ENCODE assay signal across 8 cellular contexts in the genomic region with DNA sequence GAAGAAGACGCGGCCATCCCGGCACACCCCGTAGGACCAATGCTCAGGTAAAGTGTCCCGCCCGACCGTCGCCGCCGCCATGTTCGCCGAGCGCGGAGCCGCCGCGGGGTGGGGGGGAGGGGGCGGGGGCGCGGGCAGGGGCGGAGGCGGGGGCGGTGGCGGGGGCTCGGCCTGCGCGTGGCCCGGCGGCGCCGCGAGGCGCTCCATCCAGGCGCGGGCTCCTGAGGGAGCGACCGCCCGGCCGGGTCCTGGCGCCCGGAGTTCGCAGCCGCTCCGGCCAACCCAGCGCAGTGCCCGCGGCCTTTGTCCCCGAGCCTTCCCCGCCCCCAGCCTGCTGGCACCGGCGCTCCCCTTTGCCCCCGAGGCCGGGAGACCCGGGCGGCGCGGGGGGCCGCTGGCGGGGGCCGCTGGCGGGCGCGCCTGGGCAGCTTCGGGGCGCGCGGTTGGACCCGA. TPM values are rescaled to one million over a fixed set of nuclear protein-coding genes. Genes with fewer than 3 reads are reported as not detected.
DNase-seq lines count a peak whose midpoint lies in the region; FAIRE-seq and TF ChIP-seq lines count a peak whose summit lies in the region.

Gene PLEKHA7, minus strand, starts transcription at position 94 of the 453 bp plus-strand sequence. Its CDS starts 13 bp downstream, at position 81.

- no peak for FAIRE-seq in urothelium cell line (lab: Jason Lieb, UNC)

- DNase-seq in NCI-H1417 (lab: John Stamatoyannopoulos, UW) (peak in 2 of 3 experiments; percentile 59 to 76), NCI-H1417 treated with DMSO at 0.1 percent for 48 hours (lab: John Stamatoyannopoulos, UW) (no peak), urothelium cell line (ENCODE audit: low spot score) (peak; percentile 60), NAMALWA (ENCODE audit: low spot score) (no peak), superior temporal gyrus (ENCODE audit: extremely low spot score) (no peak)

- H3K4me3 ChIP-seq in OCI-LY3 (ENCODE audit: low read length) = peak within 1 kb of the TSS; percentile 76
- H3K4me3 ChIP-seq in duodenal mucosa (ENCODE audit: low read depth in 1 of 2, low read length in 2 of 2) = peak within 1 kb of the TSS; percentile 79 to 81
- peak within 1 kb of the TSS; percentile 49 for H3K4me3 ChIP-seq in mesodermal cell (ENCODE audit: extremely low read depth, insufficient read depth, low read length, poor library complexity, severe bottlenecking)

- TF ChIP-seq CTCF in OCI-LY3 (IDR thresholded peaks at IDR 0.05; ENCODE audit: low read depth, low read length) = no peak

- H3K27ac ChIP-seq in OCI-LY3 (ENCODE audit: low read length) = no peak within 1 kb of the TSS
- peak within 1 kb of the TSS; percentile 76 for H3K27ac ChIP-seq in duodenal mucosa (ENCODE audit: low read depth, low read length)
- H3K27ac ChIP-seq in mesodermal cell (ENCODE audit: low read depth, low read length, severe bottlenecking) = no peak within 1 kb of the TSS

- H3K9me3 ChIP-seq in OCI-LY3 (ENCODE audit: insufficient read depth, low read length) (no peaks in the 10 kb centered on the region), duodenal mucosa (ENCODE audit: control insufficient read depth in 1 of 2, low read length in 2 of 2) (no peaks in the 10 kb centered on the region), mesodermal cell (ENCODE audit: control insufficient read depth, low read length) (no peaks in the 10 kb centered on the region)

- peak within 1 kb of the TSS; percentile 77 for H3K4me2 ChIP-seq in OCI-LY3 (ENCODE audit: low read length)

- peak within 1 kb of the TSS; percentile 92 for H2AFZ ChIP-seq in OCI-LY3 (ENCODE audit: low read depth, low read length)

- H3K4me1 ChIP-seq in OCI-LY3 (ENCODE audit: low read length) (no peaks in the 10 kb centered on the region), duodenal mucosa (ENCODE audit: control insufficient read depth in 1 of 2, insufficient read depth in 2 of 2, low read length in 2 of 2) (peaks cover 20 to 22% of the 10 kb centered on the region in 2 donors), mesodermal cell (ENCODE audit: control insufficient read depth, insufficient read depth, low read length, poor library complexity, severe bottlenecking) (peaks cover 4% of the 10 kb centered on the region)

- H3K79me2 ChIP-seq in OCI-LY3 (ENCODE audit: low read length) = no peaks in the 10 kb centered on the region

- H3K27me3 ChIP-seq in OCI-LY3 (ENCODE audit: low read depth, low read length) (peaks cover 25% of the 10 kb centered on the region), duodenal mucosa (ENCODE audit: control insufficient read depth in 1 of 2, insufficient read depth in 2 of 2, low read length in 2 of 2) (no peaks in the 10 kb centered on the region)

- H4K20me1 ChIP-seq in OCI-LY3 (ENCODE audit: insufficient read depth, low read length) = no peaks in the 10 kb centered on the region

- 0% methylated on average over 25 to 39 of the region's 68 CpGs for WGBS in mesodermal cell (ENCODE audit: insufficient coverage in 2 of 2), 2 experiments

- H3K9ac ChIP-seq in OCI-LY3 (ENCODE audit: low read length) (peak within 1 kb of the TSS; percentile 51), duodenal mucosa (ENCODE audit: low read depth in 1 of 2, low read length in 2 of 2) (peak within 1 kb of the TSS; percentile 79 to 82)

- H3K36me3 ChIP-seq in OCI-LY3 (replicated peaks; ENCODE audit: low read depth, low read length) = no peaks in the 10 kb centered on the region
- no peaks in the 10 kb centered on the region for H3K36me3 ChIP-seq in duodenal mucosa (ENCODE audit: control insufficient read depth in 1 of 2, insufficient read depth in 2 of 2, low read length in 2 of 2)
- no peaks in the 10 kb centered on the region for H3K36me3 ChIP-seq in mesodermal cell (ENCODE audit: control insufficient read depth, insufficient read depth, low read length)

RNA-seq across cellular contexts. Expression of gene PLEKHA7, which starts in this region (rescaled TPM):
- polyA plus RNA-seq in mesodermal cell (2013, experiment 1 of 2) = 4.6 TPM
- 4.8 TPM for polyA plus RNA-seq in mesodermal cell (2013, experiment 2 of 2)

Comparison
In these comparisons a context has a peak if more than half of its experiments do, and no peak if none do; other contexts are left out.
1. DNase-seq: peak in NCI-H1417 (2 of 3) and urothelium cell line (single experiment); none in NCI-H1417 treated with DMSO at 0.1 percent for 48 hours (single experiment), NAMALWA (single experiment) and superior temporal gyrus (single experiment).
2. Peak in every context shown above with its lines, with median percentiles within 50 percentile points of each other: H3K4me3 ChIP-seq.